ENCODE assay signal across 1 cellular context in genomic region chr16:55660776-55661175, GRCh38.
TF ChIP-seq lines count a peak whose summit lies in the region.

No MANE protein-coding gene starts in this region.

TF ChIP-seq in GM23338, 12 proteins besides CTCF, POLR2A, EP300 and RAD21 (continued from another document):
- TF ChIP-seq, protein P1, sequence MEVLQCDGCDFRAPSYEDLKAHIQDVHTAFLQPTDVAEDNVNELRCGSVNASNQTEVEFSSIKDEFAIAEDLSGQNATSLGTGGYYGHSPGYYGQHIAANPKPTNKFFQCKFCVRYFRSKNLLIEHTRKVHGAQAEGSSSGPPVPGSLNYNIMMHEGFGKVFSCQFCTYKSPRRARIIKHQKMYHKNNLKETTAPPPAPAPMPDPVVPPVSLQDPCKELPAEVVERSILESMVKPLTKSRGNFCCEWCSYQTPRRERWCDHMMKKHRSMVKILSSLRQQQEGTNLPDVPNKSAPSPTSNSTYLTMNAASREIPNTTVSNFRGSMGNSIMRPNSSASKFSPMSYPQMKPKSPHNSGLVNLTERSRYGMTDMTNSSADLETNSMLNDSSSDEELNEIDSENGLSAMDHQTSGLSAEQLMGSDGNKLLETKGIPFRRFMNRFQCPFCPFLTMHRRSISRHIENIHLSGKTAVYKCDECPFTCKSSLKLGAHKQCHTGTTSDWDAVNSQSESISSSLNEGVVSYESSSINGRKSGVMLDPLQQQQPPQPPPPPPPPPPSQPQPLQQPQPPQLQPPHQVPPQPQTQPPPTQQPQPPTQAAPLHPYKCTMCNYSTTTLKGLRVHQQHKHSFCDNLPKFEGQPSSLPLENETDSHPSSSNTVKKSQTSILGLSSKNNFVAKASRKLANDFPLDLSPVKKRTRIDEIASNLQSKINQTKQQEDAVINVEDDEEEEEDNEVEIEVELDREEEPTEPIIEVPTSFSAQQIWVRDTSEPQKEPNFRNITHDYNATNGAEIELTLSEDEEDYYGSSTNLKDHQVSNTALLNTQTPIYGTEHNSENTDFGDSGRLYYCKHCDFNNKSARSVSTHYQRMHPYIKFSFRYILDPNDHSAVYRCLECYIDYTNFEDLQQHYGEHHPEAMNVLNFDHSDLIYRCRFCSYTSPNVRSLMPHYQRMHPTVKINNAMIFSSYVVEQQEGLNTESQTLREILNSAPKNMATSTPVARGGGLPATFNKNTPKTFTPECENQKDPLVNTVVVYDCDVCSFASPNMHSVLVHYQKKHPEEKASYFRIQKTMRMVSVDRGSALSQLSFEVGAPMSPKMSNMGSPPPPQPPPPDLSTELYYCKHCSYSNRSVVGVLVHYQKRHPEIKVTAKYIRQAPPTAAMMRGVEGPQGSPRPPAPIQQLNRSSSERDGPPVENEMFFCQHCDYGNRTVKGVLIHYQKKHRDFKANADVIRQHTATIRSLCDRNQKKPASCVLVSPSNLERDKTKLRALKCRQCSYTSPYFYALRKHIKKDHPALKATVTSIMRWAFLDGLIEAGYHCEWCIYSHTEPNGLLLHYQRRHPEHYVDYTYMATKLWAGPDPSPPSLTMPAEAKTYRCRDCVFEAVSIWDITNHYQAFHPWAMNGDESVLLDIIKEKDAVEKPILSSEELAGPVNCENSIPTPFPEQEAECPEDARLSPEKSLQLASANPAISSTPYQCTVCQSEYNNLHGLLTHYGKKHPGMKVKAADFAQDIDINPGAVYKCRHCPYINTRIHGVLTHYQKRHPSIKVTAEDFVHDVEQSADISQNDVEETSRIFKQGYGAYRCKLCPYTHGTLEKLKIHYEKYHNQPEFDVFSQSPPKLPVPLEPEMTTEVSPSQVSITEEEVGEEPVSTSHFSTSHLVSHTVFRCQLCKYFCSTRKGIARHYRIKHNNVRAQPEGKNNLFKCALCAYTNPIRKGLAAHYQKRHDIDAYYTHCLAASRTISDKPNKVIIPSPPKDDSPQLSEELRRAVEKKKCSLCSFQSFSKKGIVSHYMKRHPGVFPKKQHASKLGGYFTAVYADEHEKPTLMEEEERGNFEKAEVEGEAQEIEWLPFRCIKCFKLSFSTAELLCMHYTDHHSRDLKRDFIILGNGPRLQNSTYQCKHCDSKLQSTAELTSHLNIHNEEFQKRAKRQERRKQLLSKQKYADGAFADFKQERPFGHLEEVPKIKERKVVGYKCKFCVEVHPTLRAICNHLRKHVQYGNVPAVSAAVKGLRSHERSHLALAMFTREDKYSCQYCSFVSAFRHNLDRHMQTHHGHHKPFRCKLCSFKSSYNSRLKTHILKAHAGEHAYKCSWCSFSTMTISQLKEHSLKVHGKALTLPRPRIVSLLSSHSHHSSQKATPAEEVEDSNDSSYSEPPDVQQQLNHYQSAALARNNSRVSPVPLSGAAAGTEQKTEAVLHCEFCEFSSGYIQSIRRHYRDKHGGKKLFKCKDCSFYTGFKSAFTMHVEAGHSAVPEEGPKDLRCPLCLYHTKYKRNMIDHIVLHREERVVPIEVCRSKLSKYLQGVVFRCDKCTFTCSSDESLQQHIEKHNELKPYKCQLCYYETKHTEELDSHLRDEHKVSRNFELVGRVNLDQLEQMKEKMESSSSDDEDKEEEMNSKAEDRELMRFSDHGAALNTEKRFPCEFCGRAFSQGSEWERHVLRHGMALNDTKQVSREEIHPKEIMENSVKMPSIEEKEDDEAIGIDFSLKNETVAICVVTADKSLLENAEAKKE (CRISPR knock-in tag; IDR thresholded peaks at IDR 0.05), result no peak
- no peak for TF ChIP-seq ZNF114 (CRISPR knock-in tag; IDR thresholded peaks at IDR 0.05)
- no peak for TF ChIP-seq CREB1 (CRISPR knock-in tag; IDR thresholded peaks at IDR 0.05; ENCODE audit: low read depth)
- no peak for TF ChIP-seq POLR2AphosphoS5 (IDR thresholded peaks at IDR 0.05; ENCODE audit: low read depth)
- no peak for TF ChIP-seq NANOG (IDR thresholded peaks at IDR 0.05; ENCODE audit: borderline replicate concordance)
- TF ChIP-seq STAT1 (IDR thresholded peaks at IDR 0.05; ENCODE audit: unreplicated experiment), result no peak
- TF ChIP-seq JUNB (IDR thresholded peaks at IDR 0.05; ENCODE audit: unreplicated experiment), result no peak
- no peak for TF ChIP-seq ZNF331 (CRISPR knock-in tag; IDR thresholded peaks at IDR 0.05; ENCODE audit: low read depth)
- no peak for TF ChIP-seq EZH2 (IDR thresholded peaks at IDR 0.05; ENCODE audit: low read depth, unreplicated experiment)
- no peak for TF ChIP-seq EZH2phosphoT487 (IDR thresholded peaks at IDR 0.05; ENCODE audit: unreplicated experiment)
